In the genomic region with DNA sequence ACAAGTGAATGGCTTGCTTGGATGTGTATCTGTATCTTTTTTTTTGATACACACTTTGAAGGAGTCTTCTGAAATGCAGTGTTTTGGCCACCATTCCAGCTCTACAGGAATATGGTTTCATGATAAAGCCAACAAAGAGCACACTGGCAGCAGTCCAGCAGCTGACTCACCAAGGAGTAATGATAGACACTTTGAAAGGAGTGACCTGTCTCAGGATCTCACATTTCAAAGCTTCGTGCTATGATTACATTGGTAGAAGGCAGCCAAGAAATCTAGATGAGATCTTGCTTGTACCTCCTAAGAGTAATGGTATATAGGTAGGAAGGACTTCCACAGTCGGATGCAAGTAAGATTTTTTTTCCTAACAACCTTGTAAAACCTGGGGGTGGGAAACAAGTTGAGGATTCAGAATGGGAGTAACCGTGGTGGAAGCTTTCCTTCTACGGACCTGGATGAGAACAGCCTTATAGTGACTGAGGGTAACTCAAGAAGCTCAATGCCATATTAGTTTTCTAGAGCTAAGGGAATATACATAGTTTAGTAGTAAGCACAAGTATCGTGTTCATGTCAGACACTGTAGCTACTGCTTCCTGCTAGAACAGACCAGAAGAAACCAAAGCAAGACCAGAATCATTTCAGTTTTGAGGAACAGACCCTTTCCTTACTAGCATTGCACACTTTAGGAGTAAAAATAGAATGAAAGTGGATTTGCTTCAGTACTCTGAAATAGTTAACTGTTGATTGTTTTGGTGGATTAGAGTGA, we compare ENCODE assay signal across 1 cellular context.
A peak's percentile ranks its signal among the peaks of the same experiment; 100 is the strongest.
TF ChIP-seq lines count a peak whose summit lies in the region.

No MANE protein-coding gene starts in this region.

TF ChIP-seq in HEK293, 187 proteins besides CTCF, POLR2A, EP300 and RAD21 (continued from another document and continues in another):
- TF ChIP-seq, protein P1, sequence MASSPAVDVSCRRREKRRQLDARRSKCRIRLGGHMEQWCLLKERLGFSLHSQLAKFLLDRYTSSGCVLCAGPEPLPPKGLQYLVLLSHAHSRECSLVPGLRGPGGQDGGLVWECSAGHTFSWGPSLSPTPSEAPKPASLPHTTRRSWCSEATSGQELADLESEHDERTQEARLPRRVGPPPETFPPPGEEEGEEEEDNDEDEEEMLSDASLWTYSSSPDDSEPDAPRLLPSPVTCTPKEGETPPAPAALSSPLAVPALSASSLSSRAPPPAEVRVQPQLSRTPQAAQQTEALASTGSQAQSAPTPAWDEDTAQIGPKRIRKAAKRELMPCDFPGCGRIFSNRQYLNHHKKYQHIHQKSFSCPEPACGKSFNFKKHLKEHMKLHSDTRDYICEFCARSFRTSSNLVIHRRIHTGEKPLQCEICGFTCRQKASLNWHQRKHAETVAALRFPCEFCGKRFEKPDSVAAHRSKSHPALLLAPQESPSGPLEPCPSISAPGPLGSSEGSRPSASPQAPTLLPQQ (tag by site-specific recombination; IDR thresholded peaks at IDR 0.05), result peak; percentile 71; the same call in 1 of the 2 replicates
- TF ChIP-seq ZNF600 (tag by site-specific recombination; IDR thresholded peaks at IDR 0.05), result peak; percentile 36; the same call in 1 of the 2 replicates
- TF ChIP-seq ZNF138 (tag by site-specific recombination; IDR thresholded peaks at IDR 0.05; ENCODE audit: borderline replicate concordance), result no peak
- TF ChIP-seq, protein P2, sequence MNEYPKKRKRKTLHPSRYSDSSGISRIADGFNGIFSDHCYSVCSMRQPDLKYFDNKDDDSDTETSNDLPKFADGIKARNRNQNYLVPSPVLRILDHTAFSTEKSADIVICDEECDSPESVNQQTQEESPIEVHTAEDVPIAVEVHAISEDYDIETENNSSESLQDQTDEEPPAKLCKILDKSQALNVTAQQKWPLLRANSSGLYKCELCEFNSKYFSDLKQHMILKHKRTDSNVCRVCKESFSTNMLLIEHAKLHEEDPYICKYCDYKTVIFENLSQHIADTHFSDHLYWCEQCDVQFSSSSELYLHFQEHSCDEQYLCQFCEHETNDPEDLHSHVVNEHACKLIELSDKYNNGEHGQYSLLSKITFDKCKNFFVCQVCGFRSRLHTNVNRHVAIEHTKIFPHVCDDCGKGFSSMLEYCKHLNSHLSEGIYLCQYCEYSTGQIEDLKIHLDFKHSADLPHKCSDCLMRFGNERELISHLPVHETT (tag by site-specific recombination; IDR thresholded peaks at IDR 0.05), result peak; percentile 71
- TF ChIP-seq KLF1 (tag by site-specific recombination; IDR thresholded peaks at IDR 0.05), result no peak
- no peak for TF ChIP-seq ZNF777 (tag by site-specific recombination; IDR thresholded peaks at IDR 0.05; ENCODE audit: borderline replicate concordance)
- TF ChIP-seq ZNF670 (tag by site-specific recombination; IDR thresholded peaks at IDR 0.05; ENCODE audit: low read depth), result no peak
- TF ChIP-seq HOXD13 (CRISPR knock-in tag; IDR thresholded peaks at IDR 0.05; ENCODE audit: borderline replicate concordance), result peak; percentile 76; the same call in 1 of the 2 replicates
- TF ChIP-seq, protein P3, sequence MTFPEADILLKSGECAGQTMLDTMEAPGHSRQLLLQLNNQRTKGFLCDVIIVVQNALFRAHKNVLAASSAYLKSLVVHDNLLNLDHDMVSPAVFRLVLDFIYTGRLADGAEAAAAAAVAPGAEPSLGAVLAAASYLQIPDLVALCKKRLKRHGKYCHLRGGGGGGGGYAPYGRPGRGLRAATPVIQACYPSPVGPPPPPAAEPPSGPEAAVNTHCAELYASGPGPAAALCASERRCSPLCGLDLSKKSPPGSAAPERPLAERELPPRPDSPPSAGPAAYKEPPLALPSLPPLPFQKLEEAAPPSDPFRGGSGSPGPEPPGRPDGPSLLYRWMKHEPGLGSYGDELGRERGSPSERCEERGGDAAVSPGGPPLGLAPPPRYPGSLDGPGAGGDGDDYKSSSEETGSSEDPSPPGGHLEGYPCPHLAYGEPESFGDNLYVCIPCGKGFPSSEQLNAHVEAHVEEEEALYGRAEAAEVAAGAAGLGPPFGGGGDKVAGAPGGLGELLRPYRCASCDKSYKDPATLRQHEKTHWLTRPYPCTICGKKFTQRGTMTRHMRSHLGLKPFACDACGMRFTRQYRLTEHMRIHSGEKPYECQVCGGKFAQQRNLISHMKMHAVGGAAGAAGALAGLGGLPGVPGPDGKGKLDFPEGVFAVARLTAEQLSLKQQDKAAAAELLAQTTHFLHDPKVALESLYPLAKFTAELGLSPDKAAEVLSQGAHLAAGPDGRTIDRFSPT (tag by site-specific recombination; IDR thresholded peaks at IDR 0.05), result peak; percentile 77
- TF ChIP-seq ZNF433 (tag by site-specific recombination; IDR thresholded peaks at IDR 0.05; ENCODE audit: low read depth), result no peak
- no peak for TF ChIP-seq GFI1B (tag by site-specific recombination; IDR thresholded peaks at IDR 0.05)
- TF ChIP-seq, protein P4, sequence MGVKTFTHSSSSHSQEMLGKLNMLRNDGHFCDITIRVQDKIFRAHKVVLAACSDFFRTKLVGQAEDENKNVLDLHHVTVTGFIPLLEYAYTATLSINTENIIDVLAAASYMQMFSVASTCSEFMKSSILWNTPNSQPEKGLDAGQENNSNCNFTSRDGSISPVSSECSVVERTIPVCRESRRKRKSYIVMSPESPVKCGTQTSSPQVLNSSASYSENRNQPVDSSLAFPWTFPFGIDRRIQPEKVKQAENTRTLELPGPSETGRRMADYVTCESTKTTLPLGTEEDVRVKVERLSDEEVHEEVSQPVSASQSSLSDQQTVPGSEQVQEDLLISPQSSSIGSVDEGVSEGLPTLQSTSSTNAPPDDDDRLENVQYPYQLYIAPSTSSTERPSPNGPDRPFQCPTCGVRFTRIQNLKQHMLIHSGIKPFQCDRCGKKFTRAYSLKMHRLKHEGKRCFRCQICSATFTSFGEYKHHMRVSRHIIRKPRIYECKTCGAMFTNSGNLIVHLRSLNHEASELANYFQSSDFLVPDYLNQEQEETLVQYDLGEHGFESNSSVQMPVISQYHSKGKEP (tag by site-specific recombination; IDR thresholded peaks at IDR 0.05), result 0 out of 2 replicates have a peak, but pooled peaks have one; percentile 41
- TF ChIP-seq IKZF3 (tag by site-specific recombination; IDR thresholded peaks at IDR 0.05), result peak; percentile 81
- TF ChIP-seq, protein P5, sequence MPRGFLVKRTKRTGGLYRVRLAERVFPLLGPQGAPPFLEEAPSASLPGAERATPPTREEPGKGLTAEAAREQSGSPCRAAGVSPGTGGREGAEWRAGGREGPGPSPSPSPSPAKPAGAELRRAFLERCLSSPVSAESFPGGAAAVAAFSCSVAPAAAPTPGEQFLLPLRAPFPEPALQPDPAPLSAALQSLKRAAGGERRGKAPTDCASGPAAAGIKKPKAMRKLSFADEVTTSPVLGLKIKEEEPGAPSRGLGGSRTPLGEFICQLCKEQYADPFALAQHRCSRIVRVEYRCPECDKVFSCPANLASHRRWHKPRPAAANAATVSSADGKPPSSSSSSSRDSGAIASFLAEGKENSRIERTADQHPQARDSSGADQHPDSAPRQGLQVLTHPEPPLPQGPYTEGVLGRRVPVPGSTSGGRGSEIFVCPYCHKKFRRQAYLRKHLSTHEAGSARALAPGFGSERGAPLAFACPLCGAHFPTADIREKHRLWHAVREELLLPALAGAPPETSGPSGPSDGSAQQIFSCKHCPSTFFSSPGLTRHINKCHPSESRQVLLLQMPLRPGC (tag by site-specific recombination; IDR thresholded peaks at IDR 0.05), result peak; percentile 86
- TF ChIP-seq ZNF202 (tag by site-specific recombination; IDR thresholded peaks at IDR 0.05; ENCODE audit: borderline replicate concordance), result no peak
- TF ChIP-seq ZNF391 (tag by site-specific recombination; IDR thresholded peaks at IDR 0.05; ENCODE audit: borderline replicate concordance, low read depth), result peak; percentile 72; the same call in 1 of the 2 replicates
- TF ChIP-seq MEIS1 (CRISPR knock-in tag; IDR thresholded peaks at IDR 0.05; ENCODE audit: borderline replicate concordance), result peak; percentile 89
- TF ChIP-seq ZNF248 (tag by site-specific recombination; IDR thresholded peaks at IDR 0.05), result no peak
- no peak for TF ChIP-seq ZNF211 (tag by site-specific recombination; IDR thresholded peaks at IDR 0.05; ENCODE audit: low read depth)
- TF ChIP-seq ZSCAN23 (tag by site-specific recombination; IDR thresholded peaks at IDR 0.05), result no peak
- TF ChIP-seq ZNF24 (tag by site-specific recombination; IDR thresholded peaks at IDR 0.05), result peak; percentile 90; the same call in 1 of the 2 replicates
- no peak for TF ChIP-seq GLIS2 (tag by site-specific recombination; IDR thresholded peaks at IDR 0.05)
- TF ChIP-seq PRDM1 (tag by site-specific recombination; IDR thresholded peaks at IDR 0.05), result peak; percentile 68
- peak; percentile 28; the same call in 1 of the 2 replicates for TF ChIP-seq ZBTB8A (tag by site-specific recombination; IDR thresholded peaks at IDR 0.05)
- TF ChIP-seq SP3 (tag by site-specific recombination; IDR thresholded peaks at IDR 0.05), result 0 out of 2 replicates have a peak, but pooled peaks have one; percentile 19
- TF ChIP-seq ZNF843 (tag by site-specific recombination; IDR thresholded peaks at IDR 0.05), result peak; percentile 67; the same call in 1 of the 2 replicates
- peak; percentile 6; the same call in 1 of the 2 replicates for TF ChIP-seq GLIS1 (tag by site-specific recombination; IDR thresholded peaks at IDR 0.05)
- TF ChIP-seq, protein P6, sequence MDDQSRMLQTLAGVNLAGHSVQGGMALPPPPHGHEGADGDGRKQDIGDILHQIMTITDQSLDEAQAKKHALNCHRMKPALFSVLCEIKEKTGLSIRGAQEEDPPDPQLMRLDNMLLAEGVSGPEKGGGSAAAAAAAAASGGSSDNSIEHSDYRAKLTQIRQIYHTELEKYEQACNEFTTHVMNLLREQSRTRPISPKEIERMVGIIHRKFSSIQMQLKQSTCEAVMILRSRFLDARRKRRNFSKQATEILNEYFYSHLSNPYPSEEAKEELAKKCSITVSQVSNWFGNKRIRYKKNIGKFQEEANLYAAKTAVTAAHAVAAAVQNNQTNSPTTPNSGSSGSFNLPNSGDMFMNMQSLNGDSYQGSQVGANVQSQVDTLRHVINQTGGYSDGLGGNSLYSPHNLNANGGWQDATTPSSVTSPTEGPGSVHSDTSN (CRISPR knock-in tag; IDR thresholded peaks at IDR 0.05), result no peak
- TF ChIP-seq HOXA7 (CRISPR knock-in tag; IDR thresholded peaks at IDR 0.05; ENCODE audit: borderline replicate concordance), result no peak
- 0 out of 2 replicates have a peak, but pooled peaks have one; percentile 33 for TF ChIP-seq ZFP69B (tag by site-specific recombination; IDR thresholded peaks at IDR 0.05)
- TF ChIP-seq ZNF223 (tag by site-specific recombination; IDR thresholded peaks at IDR 0.05), result no peak
- TF ChIP-seq SCRT1 (tag by site-specific recombination; IDR thresholded peaks at IDR 0.05; ENCODE audit: borderline replicate concordance), result no peak
- no peak for TF ChIP-seq ZNF23 (tag by site-specific recombination; IDR thresholded peaks at IDR 0.05; ENCODE audit: borderline replicate concordance)
- no peak for TF ChIP-seq ZBTB20 (tag by site-specific recombination; IDR thresholded peaks at IDR 0.05)
- TF ChIP-seq ZNF341 (tag by site-specific recombination; IDR thresholded peaks at IDR 0.05; ENCODE audit: low read depth), result peak; percentile 19; the same call in 1 of the 2 replicates
- no peak for TF ChIP-seq EGR2 (tag by site-specific recombination; IDR thresholded peaks at IDR 0.05; ENCODE audit: low read depth)
- TF ChIP-seq, protein P7, sequence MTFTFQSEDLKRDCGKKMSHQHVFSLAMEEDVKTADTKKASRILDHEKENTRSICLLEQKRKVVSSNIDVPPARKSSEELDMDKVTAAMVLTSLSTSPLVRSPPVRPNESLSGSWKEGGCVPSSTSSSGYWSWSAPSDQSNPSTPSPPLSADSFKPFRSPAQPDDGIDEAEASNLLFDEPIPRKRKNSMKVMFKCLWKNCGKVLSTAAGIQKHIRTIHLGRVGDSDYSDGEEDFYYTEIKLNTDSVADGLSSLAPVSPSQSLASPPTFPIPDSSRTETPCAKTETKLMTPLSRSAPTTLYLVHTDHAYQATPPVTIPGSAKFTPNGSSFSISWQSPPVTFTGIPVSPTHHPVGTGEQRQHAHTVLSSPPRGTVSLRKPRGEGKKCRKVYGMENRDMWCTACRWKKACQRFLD (tag by site-specific recombination; IDR thresholded peaks at IDR 0.05), result no peak
- TF ChIP-seq SP7 (tag by site-specific recombination; IDR thresholded peaks at IDR 0.05), result peak; percentile 95
- TF ChIP-seq ZNF366 (tag by site-specific recombination; conservative IDR thresholded peaks at IDR 0.05), result peak; percentile 98
- 0 out of 2 replicates have a peak, but pooled peaks have one; percentile 57 for TF ChIP-seq ZNF324 (tag by site-specific recombination; IDR thresholded peaks at IDR 0.05)
- no peak for TF ChIP-seq ZNF146 (tag by site-specific recombination; IDR thresholded peaks at IDR 0.05)
- TF ChIP-seq ZNF114 (tag by site-specific recombination; IDR thresholded peaks at IDR 0.05), result no peak
- TF ChIP-seq ZNF10 (tag by site-specific recombination; IDR thresholded peaks at IDR 0.05), result no peak
- no peak for TF ChIP-seq KLF7 (tag by site-specific recombination; IDR thresholded peaks at IDR 0.05; ENCODE audit: borderline replicate concordance)
- TF ChIP-seq SALL2 (tag by site-specific recombination; IDR thresholded peaks at IDR 0.05; ENCODE audit: borderline replicate concordance), result no peak
- no peak for TF ChIP-seq ZNF157 (tag by site-specific recombination; IDR thresholded peaks at IDR 0.05)
- TF ChIP-seq, protein P8, sequence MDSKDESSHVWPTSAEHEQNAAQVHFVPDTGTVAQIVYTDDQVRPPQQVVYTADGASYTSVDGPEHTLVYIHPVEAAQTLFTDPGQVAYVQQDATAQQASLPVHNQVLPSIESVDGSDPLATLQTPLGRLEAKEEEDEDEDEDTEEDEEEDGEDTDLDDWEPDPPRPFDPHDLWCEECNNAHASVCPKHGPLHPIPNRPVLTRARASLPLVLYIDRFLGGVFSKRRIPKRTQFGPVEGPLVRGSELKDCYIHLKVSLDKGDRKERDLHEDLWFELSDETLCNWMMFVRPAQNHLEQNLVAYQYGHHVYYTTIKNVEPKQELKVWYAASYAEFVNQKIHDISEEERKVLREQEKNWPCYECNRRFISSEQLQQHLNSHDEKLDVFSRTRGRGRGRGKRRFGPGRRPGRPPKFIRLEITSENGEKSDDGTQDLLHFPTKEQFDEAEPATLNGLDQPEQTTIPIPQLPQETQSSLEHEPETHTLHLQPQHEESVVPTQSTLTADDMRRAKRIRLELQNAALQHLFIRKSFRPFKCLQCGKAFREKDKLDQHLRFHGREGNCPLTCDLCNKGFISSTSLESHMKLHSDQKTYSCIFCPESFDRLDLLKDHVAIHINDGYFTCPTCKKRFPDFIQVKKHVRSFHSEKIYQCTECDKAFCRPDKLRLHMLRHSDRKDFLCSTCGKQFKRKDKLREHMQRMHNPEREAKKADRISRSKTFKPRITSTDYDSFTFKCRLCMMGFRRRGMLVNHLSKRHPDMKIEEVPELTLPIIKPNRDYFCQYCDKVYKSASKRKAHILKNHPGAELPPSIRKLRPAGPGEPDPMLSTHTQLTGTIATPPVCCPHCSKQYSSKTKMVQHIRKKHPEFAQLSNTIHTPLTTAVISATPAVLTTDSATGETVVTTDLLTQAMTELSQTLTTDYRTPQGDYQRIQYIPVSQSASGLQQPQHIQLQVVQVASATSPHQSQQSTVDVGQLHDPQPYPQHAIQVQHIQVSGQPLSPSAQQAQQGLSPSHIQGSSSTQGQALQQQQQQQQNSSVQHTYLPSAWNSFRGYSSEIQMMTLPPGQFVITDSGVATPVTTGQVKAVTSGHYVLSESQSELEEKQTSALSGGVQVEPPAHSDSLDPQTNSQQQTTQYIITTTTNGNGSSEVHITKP (tag by site-specific recombination; IDR thresholded peaks at IDR 0.05), result peak; percentile 43
- peak; percentile 86 for TF ChIP-seq ZNF629 (tag by site-specific recombination; IDR thresholded peaks at IDR 0.05)
